Comparison of ENCODE assay signal across 1 cellular context in genomic region chr6:87772597-87773530, GRCh38.
TF ChIP-seq lines count a peak whose summit lies in the region.

No MANE protein-coding gene starts in this region.

TF ChIP-seq in IMR-90, 13 proteins besides CTCF, POLR2A, EP300 and RAD21:
- no peak for TF ChIP-seq CEBPB (IDR thresholded peaks at IDR 0.05; ENCODE audit: low read depth, low read length)
- no peak for TF ChIP-seq RCOR1 (IDR thresholded peaks at IDR 0.05; ENCODE audit: insufficient replicate concordance, low read length)
- no peak for TF ChIP-seq USF2 (IDR thresholded peaks at IDR 0.05; ENCODE audit: low read depth, low read length)
- TF ChIP-seq NFE2L2 (IDR thresholded peaks at IDR 0.05; ENCODE audit: low read depth, low read length), result no peak
- no peak for TF ChIP-seq MAZ (IDR thresholded peaks at IDR 0.05; ENCODE audit: borderline replicate concordance, low read depth, low read length)
- no peak for TF ChIP-seq SMC3 (IDR thresholded peaks at IDR 0.05; ENCODE audit: low read depth, low read length)
- no peak for TF ChIP-seq BHLHE40 (IDR thresholded peaks at IDR 0.05; ENCODE audit: low read depth, low read length)
- TF ChIP-seq FOS (IDR thresholded peaks at IDR 0.05; ENCODE audit: low read depth, low read length), result no peak
- TF ChIP-seq RFX5 (IDR thresholded peaks at IDR 0.05; ENCODE audit: low read depth, low read length), result no peak
- no peak for TF ChIP-seq MAFK (IDR thresholded peaks at IDR 0.05; ENCODE audit: low read depth, low read length)
- no peak for TF ChIP-seq MXI1 (IDR thresholded peaks at IDR 0.05; ENCODE audit: borderline replicate concordance, low read depth, low read length)
- no peak for TF ChIP-seq ELK1 (IDR thresholded peaks at IDR 0.05; ENCODE audit: borderline replicate concordance, low read depth, low read length)
- TF ChIP-seq CHD1 (IDR thresholded peaks at IDR 0.05; ENCODE audit: low read depth, low read length), result no peak
